In genomic region chr1:19066248-19066873, GRCh38 we compare ENCODE assay signal across 16 cellular contexts.
DNase-seq lines count a peak whose midpoint lies in the region; ATAC-seq, FAIRE-seq and TF ChIP-seq lines count a peak whose summit lies in the region.
"Had no signal": no experiment of that assay in that cellular context is flagged by ENCODE, and none has a peak within 500 bp of the region (broad histone marks: within the 10 kb centered on the region; RNA-seq: fewer than 3 reads in every experiment).

No MANE protein-coding gene starts in this region.

- in situ Hi-C loops in astrocyte of the spinal cord (cut with HindIII; ENCODE audit: low sequenced_read_pairs) = no loop called here
- in situ Hi-C loops in HepG2 (cut with HindIII; ENCODE audit: extremely low pct_ligation_motif_present, low pct_unique_long_range_greater_than_20kb) = no loop called here

- H3K36me3 ChIP-seq in HepG2 (replicated peaks in 1 of 2; ENCODE audit: control insufficient read depth in 1 of 2, insufficient read depth in 2 of 2, low read length in 2 of 2) = no peaks in the 10 kb centered on the region
- no peaks in the 10 kb centered on the region for H3K36me3 ChIP-seq in upper lobe of left lung
- H3K36me3 ChIP-seq: heart left ventricle had no signal

- no peak overlapping the region for H2AFZ ChIP-seq in HepG2 (ENCODE audit: low read length)

- H3K4me2 ChIP-seq in HepG2 (ENCODE audit: low read depth, low read length) = peak overlapping the region; percentile 69

- H3K27ac ChIP-seq in HepG2 (ENCODE audit: extremely low read length, insufficient read depth, low read length) = no peak overlapping the region
- peak overlapping the region in 3 of 4 donors; percentile 57 to 83 (median 66) for H3K27ac ChIP-seq in upper lobe of left lung
- H3K27ac ChIP-seq: heart left ventricle had no signal

- peaks cover 84% of the 10 kb centered on the region for H3K4me1 ChIP-seq in HepG2 (ENCODE audit: insufficient read depth, low read length)
- H3K4me1 ChIP-seq in upper lobe of left lung = peaks cover 12 to 49% (median 39%) of the 10 kb centered on the region in 4 donors

- no TSS peak for BruUV-seq in HepG2 (replicated peaks; lab: Mats Ljungman, UMichigan)

- H3K27ac Mint-ChIP-seq in stimulated activated naive CD8-positive, alpha-beta T cell treated with anti-CD3 and anti-CD28 coated beads, Interleukin-15, amount 100 ng/mL, for 72 hours = no peak overlapping the region

- H3K4me3 ChIP-seq in astrocyte of the spinal cord (ENCODE audit: low read depth, low read length) (no peak overlapping the region), HepG2 (replicated peaks in 1 of 3; ENCODE audit: insufficient read depth in 1 of 3, low read depth in 2 of 3, low read length in 3 of 3) (no peak overlapping the region; a peak in 1 of 6 replicates), upper lobe of left lung (no peak overlapping the region)
- H3K4me3 ChIP-seq: heart left ventricle, skin epidermis had no signal

- TF ChIP-seq POLR2A in HepG2 (IDR thresholded peaks at IDR 0.05; ENCODE audit: insufficient read depth in 1 of 2, low read depth in 2 of 2, low read length in 2 of 2) (no peak), upper lobe of left lung (IDR thresholded peaks at IDR 0.05) (peak in 1 of 4 donors; percentile 10)

- intact Hi-C loops in HepG2 (cut with micrococcal nuclease; ENCODE audit: unreplicated experiment) = loop anchor here (2.0 to 5.0 kb wide), 2 partner anchors 30 to 54 kb away; no protein-coding TSS in a partner anchor

- CTCF ChIA-PET in HepG2 (lab: Yijun Ruan, JAX; ENCODE audit: low intra/inter-chr PET ratio, low total read pairs) = interaction anchor here (1.4 kb wide), 1 partner anchor 153 kb away, joined by 3 read pairs; no protein-coding TSS in a partner anchor

- H3K27me3 ChIP-seq in HepG2 (ENCODE audit: control insufficient read depth in 1 of 2, insufficient read depth in 2 of 2, low read length in 2 of 2) (peaks cover 0 to 8% of the 10 kb centered on the region in 2 experiments; a peak in 2 of 5 replicates), upper lobe of left lung (no peaks in the 10 kb centered on the region)

- no peak for TF ChIP-seq EP300 in HepG2 (IDR thresholded peaks at IDR 0.05; ENCODE audit: low read depth in 2 of 2, low read length in 2 of 2)
- no peak for TF ChIP-seq EP300 in HepG2 (CRISPR knock-in tag; IDR thresholded peaks at IDR 0.05; ENCODE audit: borderline replicate concordance)
- no peak for TF ChIP-seq EP300 in upper lobe of left lung (IDR thresholded peaks at IDR 0.05)

- no peak overlapping the region for H3K9ac ChIP-seq in HepG2 (ENCODE audit: insufficient read depth, low read depth, low read length)

- peaks cover 28% of the 10 kb centered on the region for H3K4me1 Mint-ChIP-seq in stimulated activated naive CD8-positive, alpha-beta T cell treated with anti-CD3 and anti-CD28 coated beads, Interleukin-15, amount 100 ng/mL, for 72 hours

- no peaks in the 10 kb centered on the region for H3K79me2 ChIP-seq in HepG2 (ENCODE audit: insufficient read depth, low read length)

- no peaks in the 10 kb centered on the region for H3K9me3 ChIP-seq in HepG2 (ENCODE audit: low read length)
- no peaks in the 10 kb centered on the region for H3K9me3 ChIP-seq in upper lobe of left lung
- H3K9me3 ChIP-seq: heart left ventricle had no signal

- peak; percentile 55 for DNase-seq in NCI-H2196 (lab: John Stamatoyannopoulos, UW; ENCODE audit: unreplicated experiment)
- DNase-seq in NCI-H2196 treated with DMSO at 0.1 percent for 48 hours (lab: John Stamatoyannopoulos, UW; ENCODE audit: unreplicated experiment) = no peak
- peak; percentile 41 for DNase-seq in astrocyte of the spinal cord (ENCODE audit: low read depth, low spot score)
- DNase-seq in HepG2 (ENCODE audit: low spot score) = no peak
- DNase-seq in upper lobe of left lung = peak in 1 of 2 donors; percentile 73
- DNase-seq in activated CD4-positive, alpha-beta T cell treated with anti-CD3 and anti-CD28 coated beads for 1 hour = no peak
- no peak for DNase-seq in stimulated activated naive CD8-positive, alpha-beta T cell treated with anti-CD3 and anti-CD28 coated beads, Interleukin-15, amount 100 ng/mL, for 72 hours
- DNase-seq in effector CD4-positive, alpha-beta T cell = no peak
- DNase-seq: activated CD4-positive, alpha-beta T cell treated with anti-CD3 and anti-CD28 coated beads, Interleukin-2, amount 50 U/mL, for 48 hours; activated effector memory CD4-positive, alpha-beta T cell treated with Interleukin-2 at 50 U/mL for 16 hours; heart left ventricle; NCI-H526 had no signal

- H3K9me3 Mint-ChIP-seq in stimulated activated naive CD8-positive, alpha-beta T cell treated with anti-CD3 and anti-CD28 coated beads, Interleukin-15, amount 100 ng/mL, for 72 hours = peaks cover 2 to 11% of the 10 kb centered on the region in 2 donors

- WGBS in HepG2 (ENCODE audit: low lambda C conversion rate) = 43% methylated on average over 10 of the region's 14 CpGs
- 76 to 77% methylated on average over 12 to 14 of the region's 14 CpGs for WGBS in upper lobe of left lung, 2 donors

- no peaks in the 10 kb centered on the region for H4K20me1 ChIP-seq in HepG2 (ENCODE audit: insufficient read depth, low read length)

- ATAC-seq in HepG2 (no peak), upper lobe of left lung (ENCODE audit: low FRiP score in 2 of 2) (no peak)
- ATAC-seq in stimulated activated naive CD8-positive, alpha-beta T cell treated with anti-CD3 and anti-CD28 coated beads, Interleukin-15, amount 100 ng/mL, for 72 hours = no peak

- no peak overlapping the region for H3K4me3 Mint-ChIP-seq in stimulated activated naive CD8-positive, alpha-beta T cell treated with anti-CD3 and anti-CD28 coated beads, Interleukin-15, amount 100 ng/mL, for 72 hours

- POLR2A ChIA-PET in HepG2 (lab: Yijun Ruan, JAX) = interaction anchor here (1.1 to 1.3 kb wide), 2 partner anchors 11 to 14 kb away, joined by 3 read pairs; no protein-coding TSS in a partner anchor

- no peak for FAIRE-seq in HepG2 (lab: Jason Lieb, UNC)
- FAIRE-seq: A204.1, endometrium, HTR-8/SVneo had no signal

- no peak for TF ChIP-seq RAD21 in HepG2 (CRISPR knock-in tag; IDR thresholded peaks at IDR 0.05)

- peaks cover 39% of the 10 kb centered on the region for H3K27me3 Mint-ChIP-seq in stimulated activated naive CD8-positive, alpha-beta T cell treated with anti-CD3 and anti-CD28 coated beads, Interleukin-15, amount 100 ng/mL, for 72 hours

- no peak for TF ChIP-seq CTCF in astrocyte of the spinal cord (IDR thresholded peaks at IDR 0.05; ENCODE audit: low read depth, low read length)
- TF ChIP-seq CTCF in HepG2 (CRISPR knock-in tag; IDR thresholded peaks at IDR 0.05) = no peak
- TF ChIP-seq CTCF in upper lobe of left lung (IDR thresholded peaks at IDR 0.05) = no peak

TF ChIP-seq in HepG2, 621 proteins besides CTCF, POLR2A, EP300 and RAD21 (continues in another document):
- TF ChIP-seq RAD51 (IDR thresholded peaks at IDR 0.05; ENCODE audit: borderline replicate concordance) = no peak
- TF ChIP-seq CREB1 (IDR thresholded peaks at IDR 0.05) = no peak
- 0 out of 2 replicates have a peak, but pooled peaks have one; percentile 7 for TF ChIP-seq CREB1 (CRISPR knock-in tag; IDR thresholded peaks at IDR 0.05)
- no peak for TF ChIP-seq MAFF (IDR thresholded peaks at IDR 0.05; ENCODE audit: low read depth, low read length)
- TF ChIP-seq, protein P1, sequence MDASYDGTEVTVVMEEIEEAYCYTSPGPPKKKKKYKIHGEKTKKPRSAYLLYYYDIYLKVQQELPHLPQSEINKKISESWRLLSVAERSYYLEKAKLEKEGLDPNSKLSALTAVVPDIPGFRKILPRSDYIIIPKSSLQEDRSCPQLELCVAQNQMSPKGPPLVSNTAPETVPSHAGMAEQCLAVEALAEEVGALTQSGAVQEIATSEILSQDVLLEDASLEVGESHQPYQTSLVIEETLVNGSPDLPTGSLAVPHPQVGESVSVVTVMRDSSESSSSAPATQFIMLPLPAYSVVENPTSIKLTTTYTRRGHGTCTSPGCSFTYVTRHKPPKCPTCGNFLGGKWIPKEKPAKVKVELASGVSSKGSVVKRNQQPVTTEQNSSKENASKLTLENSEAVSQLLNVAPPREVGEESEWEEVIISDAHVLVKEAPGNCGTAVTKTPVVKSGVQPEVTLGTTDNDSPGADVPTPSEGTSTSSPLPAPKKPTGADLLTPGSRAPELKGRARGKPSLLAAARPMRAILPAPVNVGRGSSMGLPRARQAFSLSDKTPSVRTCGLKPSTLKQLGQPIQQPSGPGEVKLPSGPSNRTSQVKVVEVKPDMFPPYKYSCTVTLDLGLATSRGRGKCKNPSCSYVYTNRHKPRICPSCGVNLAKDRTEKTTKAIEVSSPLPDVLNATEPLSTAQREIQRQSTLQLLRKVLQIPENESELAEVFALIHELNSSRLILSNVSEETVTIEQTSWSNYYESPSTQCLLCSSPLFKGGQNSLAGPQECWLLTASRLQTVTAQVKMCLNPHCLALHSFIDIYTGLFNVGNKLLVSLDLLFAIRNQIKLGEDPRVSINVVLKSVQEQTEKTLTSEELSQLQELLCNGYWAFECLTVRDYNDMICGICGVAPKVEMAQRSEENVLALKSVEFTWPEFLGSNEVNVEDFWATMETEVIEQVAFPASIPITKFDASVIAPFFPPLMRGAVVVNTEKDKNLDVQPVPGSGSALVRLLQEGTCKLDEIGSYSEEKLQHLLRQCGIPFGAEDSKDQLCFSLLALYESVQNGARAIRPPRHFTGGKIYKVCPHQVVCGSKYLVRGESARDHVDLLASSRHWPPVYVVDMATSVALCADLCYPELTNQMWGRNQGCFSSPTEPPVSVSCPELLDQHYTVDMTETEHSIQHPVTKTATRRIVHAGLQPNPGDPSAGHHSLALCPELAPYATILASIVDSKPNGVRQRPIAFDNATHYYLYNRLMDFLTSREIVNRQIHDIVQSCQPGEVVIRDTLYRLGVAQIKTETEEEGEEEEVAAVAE (CRISPR knock-in tag; IDR thresholded peaks at IDR 0.05; ENCODE audit: borderline replicate concordance) = no peak
- no peak for TF ChIP-seq SAFB2 (CRISPR knock-in tag; IDR thresholded peaks at IDR 0.05; ENCODE audit: borderline replicate concordance, low read depth)
- no peak for TF ChIP-seq JARID2 (CRISPR knock-in tag; IDR thresholded peaks at IDR 0.05; ENCODE audit: insufficient replicate concordance)

Comparison
In these comparisons a context has a peak if more than half of its experiments do, and no peak if none do; other contexts are left out.
1. DNase-seq: peak in NCI-H2196 (single experiment) and astrocyte of the spinal cord (single experiment); none in NCI-H2196 treated with DMSO at 0.1 percent for 48 hours (single experiment), HepG2 (single experiment), activated CD4-positive, alpha-beta T cell treated with anti-CD3 and anti-CD28 coated beads for 1 hour (single experiment), stimulated activated naive CD8-positive, alpha-beta T cell treated with anti-CD3 and anti-CD28 coated beads, Interleukin-15, amount 100 ng/mL, for 72 hours (0 of 2) and effector CD4-positive, alpha-beta T cell (single experiment).